ENCODE assay signal across 12 cellular contexts in the genomic region with DNA sequence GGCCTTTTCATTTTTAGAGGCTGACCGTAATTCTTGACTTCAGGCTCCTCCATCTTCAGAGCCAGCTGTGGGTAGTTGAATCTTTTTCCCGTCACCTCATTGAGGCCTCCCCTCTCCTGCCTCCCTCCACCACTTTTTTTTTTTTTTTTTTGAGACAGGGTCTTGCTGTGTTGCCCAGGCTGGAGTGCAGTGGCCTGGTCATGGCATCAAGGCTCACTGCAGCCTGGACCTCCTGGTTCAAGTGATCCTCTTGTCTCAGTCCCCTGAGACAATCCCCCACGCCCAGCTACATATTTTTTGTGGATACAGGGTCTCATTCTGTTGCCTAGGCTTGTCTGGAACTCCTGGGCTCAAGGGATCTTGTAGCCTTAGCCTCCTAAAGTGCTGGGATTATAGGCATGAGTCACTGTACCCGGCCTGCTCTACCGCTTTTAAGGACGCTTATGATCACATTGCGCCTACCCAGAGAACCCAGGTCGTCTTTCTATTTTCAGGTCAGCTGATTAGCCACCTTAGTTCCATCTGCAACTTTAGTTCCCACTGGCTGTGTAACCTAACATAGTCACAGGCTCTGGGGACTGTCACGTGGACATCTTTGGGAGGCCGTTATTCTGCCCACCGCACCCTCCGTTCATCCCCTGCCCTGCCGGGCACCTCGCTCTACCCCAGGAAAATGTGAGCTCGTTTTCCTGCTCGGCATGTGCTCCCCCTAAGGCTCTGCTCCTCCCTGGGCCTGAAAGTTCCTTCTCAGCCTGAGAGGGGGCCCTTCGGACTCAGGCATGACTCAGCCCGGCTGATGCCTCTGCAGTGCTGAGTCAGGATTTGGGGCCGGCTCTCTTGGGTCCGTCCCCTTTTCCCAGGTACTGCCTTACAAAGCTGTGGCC. TPM values are rescaled to one million over a fixed set of nuclear protein-coding genes. Genes with fewer than 3 reads are reported as not detected.
DNase-seq lines count a peak whose midpoint lies in the region; ATAC-seq and TF ChIP-seq lines count a peak whose summit lies in the region.
"Had no signal": no experiment of that assay in that cellular context is flagged by ENCODE, and none has a peak within 500 bp of the region (broad histone marks: within the 10 kb centered on the region; RNA-seq: fewer than 3 reads in every experiment).

No MANE protein-coding gene starts in this region.

- TF ChIP-seq CTCF in foreskin fibroblast (IDR thresholded peaks at IDR 0.05; ENCODE audit: low read depth, low read length) (no peak), retinal pigment epithelial cell (conservative IDR thresholded peaks at IDR 0.05; ENCODE audit: low read depth, low read length) (peak; percentile 13)

- H3K4me3 ChIP-seq in GM23248, result no peak overlapping the region
- H3K4me3 ChIP-seq in foreskin fibroblast (ENCODE audit: low read depth in 1 of 2, low read length in 2 of 2), result no peak overlapping the region
- no peak overlapping the region for H3K4me3 ChIP-seq in retinal pigment epithelial cell (ENCODE audit: low read length)
- H3K4me3 ChIP-seq: tibial artery had no signal

- no peaks in the 10 kb centered on the region for H3K79me2 ChIP-seq in GM23248 (ENCODE audit: insufficient read depth)

- peak overlapping the region; percentile 65 for H3K9ac ChIP-seq in GM23248

- peaks cover 9% of the 10 kb centered on the region; the same call in 1 of the 2 replicates for H3K4me1 ChIP-seq in GM23248 (ENCODE audit: insufficient read depth)

- 39 to 40% methylated on average over 20 of the region's 20 CpGs for WGBS in GM23248 (ENCODE audit: low coverage in 1 of 2, low lambda C conversion rate in 2 of 2, missing lambda C conversion rate in 2 of 2), 2 experiments

- H2AFZ ChIP-seq in GM23248, result peak overlapping the region; percentile 64

- no peaks in the 10 kb centered on the region for H3F3A ChIP-seq in GM23248 (ENCODE audit: insufficient read depth)

- no peaks in the 10 kb centered on the region for H3K36me3 ChIP-seq in GM23248 (ENCODE audit: low read depth)

- DNase-seq in GM23248 (peak; percentile 86), foreskin fibroblast (peak; percentile 43 to 69), retinal pigment epithelial cell (ENCODE audit: low read depth) (peak; percentile 70), hippocampal formation (lab: John Stamatoyannopoulos, UW) (no peak), NCI-H2196 (lab: John Stamatoyannopoulos, UW; ENCODE audit: unreplicated experiment) (no peak)
- DNase-seq: NCI-H526, occipital lobe had no signal

- ATAC-seq in SK-N-SH treated with all-trans-retinoic acid at 6 μM for 48 hours, result peak; percentile 90
- ATAC-seq in GM21447 (IDR thresholded peaks at IDR 0.05; ENCODE audit: unreplicated experiment), result no peak
- ATAC-seq in HG02623 (IDR thresholded peaks at IDR 0.05; ENCODE audit: unreplicated experiment), result no peak

- in situ Hi-C loops in GM23248 (cut with MboI), result no loop called here

- H3K4me2 ChIP-seq in GM23248 (ENCODE audit: unreplicated experiment), result no peak overlapping the region

- H3K9me2 ChIP-seq in GM23248 (ENCODE audit: insufficient read depth), result no peaks in the 10 kb centered on the region

- peak overlapping the region; percentile 46; the same call in 1 of the 2 replicates for H3K27ac ChIP-seq in GM23248
- H3K27ac ChIP-seq: tibial artery had no signal

- H3K9me3 ChIP-seq in GM23248 (ENCODE audit: low read depth), result no peaks in the 10 kb centered on the region
- H3K9me3 ChIP-seq: tibial artery had no signal

- H4K20me1 ChIP-seq in GM23248 (ENCODE audit: insufficient read depth), result no peaks in the 10 kb centered on the region

- H3K27me3 ChIP-seq in GM23248 (replicated peaks; ENCODE audit: insufficient read depth), result no peaks in the 10 kb centered on the region

TF ChIP-seq in SK-N-SH treated with all-trans-retinoic acid at 6 μM for 48 hours, 23 proteins besides CTCF, POLR2A, EP300 and RAD21:
- TF ChIP-seq ESRRG (CRISPR knock-in tag; IDR thresholded peaks at IDR 0.05) (no peak), OSR1 (CRISPR knock-in tag; IDR thresholded peaks at IDR 0.05) (0 out of 2 replicates have a peak, but pooled peaks have one; percentile 13)

RNA-seq across cellular contexts. Expression of a gene that starts 13.4 kb away (rescaled TPM):
- total RNA-seq in GM23248 (2014; rRNA removed; shearing (Covaris generic)), result 45.0 and 51.8 TPM in 2 replicates
- 9.2 and 9.6 TPM in 2 replicates for polyA plus RNA-seq in GM23248 (2016; fragmentation: Nextera tagmentation; extraction: Ambion mirVana)

RNA-seq across cellular contexts. Expression of a gene that starts 42.1 kb away (rescaled TPM):
- total RNA-seq in GM23248 (2014; rRNA removed; shearing (Covaris generic)), result not detected in 2 replicates
- not detected in 2 replicates for polyA plus RNA-seq in GM23248 (2016; fragmentation: Nextera tagmentation; extraction: Ambion mirVana)
- total RNA-seq: activated CD8-positive, alpha-beta memory T cell treated with anti-CD3 and anti-CD28 coated beads for 36 hours had no signal

RNA-seq across cellular contexts. Expression of a gene that starts 52.6 kb away (rescaled TPM):
- total RNA-seq in GM23248 (2014; rRNA removed; shearing (Covaris generic)), result not detected in 2 replicates
- polyA plus RNA-seq in GM23248 (2016; fragmentation: Nextera tagmentation; extraction: Ambion mirVana), result not detected in 2 replicates
- total RNA-seq: activated CD8-positive, alpha-beta memory T cell treated with anti-CD3 and anti-CD28 coated beads for 36 hours; occipital lobe had no signal

Comparison
In these comparisons a context has a peak if more than half of its experiments do, and no peak if none do; other contexts are left out.
1. DNase-seq: peak in GM23248 (single experiment), foreskin fibroblast (2 of 2) and retinal pigment epithelial cell (single experiment); none in hippocampal formation (0 of 2) and NCI-H2196 (single experiment).